In the genomic region with DNA sequence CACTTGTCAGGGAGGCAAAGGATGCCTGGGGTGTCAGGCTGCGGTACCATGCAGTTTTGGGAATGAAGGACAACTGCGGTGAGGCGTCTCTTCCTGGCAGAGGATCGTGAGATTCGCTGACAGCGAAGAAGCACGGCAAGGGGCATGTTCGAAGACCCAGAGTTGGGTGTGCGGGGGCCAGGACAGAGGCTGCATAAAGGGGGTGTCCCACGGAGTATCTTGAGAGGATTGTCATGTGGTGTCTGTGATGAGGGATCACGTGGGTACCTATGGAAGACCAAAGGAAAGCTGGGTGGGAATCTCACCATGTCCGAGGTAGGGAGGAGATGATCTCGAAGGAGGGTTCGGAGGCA, we compare ENCODE assay signal across 6 cellular contexts. TPM values are rescaled to one million over a fixed set of nuclear protein-coding genes. Genes with fewer than 3 reads are reported as not detected.
A peak's percentile ranks its signal among the peaks of the same experiment; 100 is the strongest.
DNase-seq lines count a peak whose midpoint lies in the region; ATAC-seq lines count a peak whose summit lies in the region.

No MANE protein-coding gene starts in this region.

- H3K9me3 ChIP-seq in mesenchymal stem cell (ENCODE audit: control insufficient read depth, low read length) = no peaks in the 10 kb centered on the region

- peak overlapping the region; percentile 29 to 46 for H3K4ac ChIP-seq in mesenchymal stem cell (ENCODE audit: low read depth in 1 of 2, low read length in 2 of 2)

- DNase-seq in activated naive CD4-positive, alpha-beta T cell treated with anti-CD3 and anti-CD28 coated beads, Interleukin-2, amount 50 U/mL, for 72 hours (ENCODE audit: low spot score in 2 of 2) = no peak
- DNase-seq in mesenchymal stem cell = peak; percentile 55
- no peak for DNase-seq in NK-92 (lab: John Stamatoyannopoulos, UW; ENCODE audit: unreplicated experiment)
- DNase-seq in mucosa of gallbladder (ENCODE audit: low spot score) = no peak
- no peak for DNase-seq in kidney tubule cell (ENCODE audit: low spot score)

- peaks cover 32 to 55% of the 10 kb centered on the region in 2 donors for H3K36me3 Mint-ChIP-seq in activated naive CD4-positive, alpha-beta T cell treated with anti-CD3 and anti-CD28 coated beads, Interleukin-2, amount 50 U/mL, for 72 hours

- H3K36me3 ChIP-seq in mesenchymal stem cell (ENCODE audit: control insufficient read depth in 1 of 2, insufficient read depth in 2 of 2, low read depth in 1 of 2, low read length in 2 of 2) = peaks cover 10 to 26% of the 10 kb centered on the region in 2 experiments

- peak overlapping the region; percentile 2 for H2BK120ac ChIP-seq in mesenchymal stem cell (ENCODE audit: low read depth, low read length)

- no peak overlapping the region for H2BK5ac ChIP-seq in mesenchymal stem cell (ENCODE audit: low read depth, low read length, poor library complexity, severe bottlenecking)

- peak overlapping the region; percentile 60 to 84 for H3K18ac ChIP-seq in mesenchymal stem cell (ENCODE audit: low read depth in 1 of 2, low read length in 2 of 2)

- peak overlapping the region; percentile 90 for H3K9ac ChIP-seq in mesenchymal stem cell (ENCODE audit: low read length)

- peak overlapping the region; percentile 94 to 98 for H3K27ac Mint-ChIP-seq in activated naive CD4-positive, alpha-beta T cell treated with anti-CD3 and anti-CD28 coated beads, Interleukin-2, amount 50 U/mL, for 72 hours

- H2AK5ac ChIP-seq in mesenchymal stem cell (ENCODE audit: low read length, severe bottlenecking) = peak overlapping the region; percentile 23

- peaks cover 12% of the 10 kb centered on the region for H3K4me1 ChIP-seq in mesenchymal stem cell (ENCODE audit: control insufficient read depth, insufficient read depth, low read depth, low read length)

- no peak overlapping the region for H3K23ac ChIP-seq in mesenchymal stem cell (ENCODE audit: low read length in 2 of 2)

- H2BK15ac ChIP-seq in mesenchymal stem cell (ENCODE audit: low read depth, poor library complexity, severe bottlenecking) = no peak overlapping the region

- H3K4me3 ChIP-seq in mesenchymal stem cell (ENCODE audit: insufficient read depth in 1 of 2, low read depth in 1 of 2, low read length in 2 of 2) = peak overlapping the region; percentile 85 to 94

- no peak overlapping the region for H4K8ac ChIP-seq in mesenchymal stem cell (ENCODE audit: low read length)

- H2AFZ ChIP-seq in mesenchymal stem cell (ENCODE audit: low read depth, low read length) = no peak overlapping the region

- no peaks in the 10 kb centered on the region for H3K27me3 ChIP-seq in mesenchymal stem cell (ENCODE audit: control insufficient read depth in 1 of 2, insufficient read depth in 1 of 2, low read length in 2 of 2)

- WGBS in mesenchymal stem cell = 20% methylated on average over 14 of the region's 14 CpGs

- ATAC-seq in HG02678 (IDR thresholded peaks at IDR 0.05; ENCODE audit: unreplicated experiment) = peak; percentile 5
- no peak for ATAC-seq in activated naive CD4-positive, alpha-beta T cell treated with anti-CD3 and anti-CD28 coated beads, Interleukin-2, amount 50 U/mL, for 72 hours

- H3K4me2 ChIP-seq in mesenchymal stem cell (ENCODE audit: low read length, poor library complexity, severe bottlenecking) = peak overlapping the region; percentile 81

- H3K9me3 Mint-ChIP-seq in activated naive CD4-positive, alpha-beta T cell treated with anti-CD3 and anti-CD28 coated beads, Interleukin-2, amount 50 U/mL, for 72 hours = no peaks in the 10 kb centered on the region

- H3K14ac ChIP-seq in mesenchymal stem cell (ENCODE audit: low read length in 2 of 2) = peak overlapping the region in 1 of 2 experiments; percentile 19

- H3K79me1 ChIP-seq in mesenchymal stem cell (replicated peaks; ENCODE audit: low read length, poor library complexity, severe bottlenecking) = peaks cover 24% of the 10 kb centered on the region

- peak overlapping the region; percentile 61 for H4K91ac ChIP-seq in mesenchymal stem cell (ENCODE audit: low read length)

- peak overlapping the region; percentile 41 for H3K27ac ChIP-seq in mesenchymal stem cell (ENCODE audit: low read length, poor library complexity, severe bottlenecking)

- H2BK12ac ChIP-seq in mesenchymal stem cell (ENCODE audit: low read length in 2 of 2) = no peak overlapping the region

RNA-seq across cellular contexts. Expression of a gene that starts 0.4 kb away (rescaled TPM):
- 10 to 100 TPM; 79.1 to 82.1 TPM for total RNA-seq in activated naive CD4-positive, alpha-beta T cell treated with anti-CD3 and anti-CD28 coated beads, Interleukin-2, amount 50 U/mL, for 72 hours
- 21.8 TPM for polyA plus RNA-seq in mesenchymal stem cell (2013, experiment 1 of 2)
- polyA plus RNA-seq in mesenchymal stem cell (2013, experiment 2 of 2) = 20.8 TPM
- 25.0 TPM for total RNA-seq in mucosa of gallbladder

RNA-seq across cellular contexts. Expression of a gene that starts 18.5 kb away (rescaled TPM):
- total RNA-seq in activated naive CD4-positive, alpha-beta T cell treated with anti-CD3 and anti-CD28 coated beads, Interleukin-2, amount 50 U/mL, for 72 hours = 100 to 1,000 TPM; 120 to 156 TPM
- 43.5 TPM for polyA plus RNA-seq in mesenchymal stem cell (2013, experiment 1 of 2)
- polyA plus RNA-seq in mesenchymal stem cell (2013, experiment 2 of 2) = 45.8 TPM
- total RNA-seq in mucosa of gallbladder = 43.4 TPM

RNA-seq across cellular contexts. Expression of a gene that starts 40.9 kb away (rescaled TPM):
- total RNA-seq in activated naive CD4-positive, alpha-beta T cell treated with anti-CD3 and anti-CD28 coated beads, Interleukin-2, amount 50 U/mL, for 72 hours = 10 to 100 TPM; 10.5 to 36.2 TPM
- polyA plus RNA-seq in mesenchymal stem cell (2013, experiment 1 of 2) = 0.61 TPM
- 0.40 TPM for polyA plus RNA-seq in mesenchymal stem cell (2013, experiment 2 of 2)
- total RNA-seq in mucosa of gallbladder = 24.4 TPM

RNA-seq across cellular contexts. Expression of a gene that starts 47.7 kb away (rescaled TPM):
- 1 to 10 TPM; 4.3 to 9.7 TPM for total RNA-seq in activated naive CD4-positive, alpha-beta T cell treated with anti-CD3 and anti-CD28 coated beads, Interleukin-2, amount 50 U/mL, for 72 hours
- polyA plus RNA-seq in mesenchymal stem cell (2013, experiment 1 of 2) = 0.29 TPM
- polyA plus RNA-seq in mesenchymal stem cell (2013, experiment 2 of 2) = 0.04 TPM
- total RNA-seq in mucosa of gallbladder = 3.0 TPM

RNA-seq across cellular contexts. Expression of a gene that starts 53.6 kb away (rescaled TPM):
- 1 to 10 TPM; 9.3 to 9.5 TPM for total RNA-seq in activated naive CD4-positive, alpha-beta T cell treated with anti-CD3 and anti-CD28 coated beads, Interleukin-2, amount 50 U/mL, for 72 hours
- 3.5 TPM for polyA plus RNA-seq in mesenchymal stem cell (2013, experiment 1 of 2)
- polyA plus RNA-seq in mesenchymal stem cell (2013, experiment 2 of 2) = 2.6 TPM
- 7.6 TPM for total RNA-seq in mucosa of gallbladder
